ENCODE assay signal across 1 cellular context in the genomic region with DNA sequence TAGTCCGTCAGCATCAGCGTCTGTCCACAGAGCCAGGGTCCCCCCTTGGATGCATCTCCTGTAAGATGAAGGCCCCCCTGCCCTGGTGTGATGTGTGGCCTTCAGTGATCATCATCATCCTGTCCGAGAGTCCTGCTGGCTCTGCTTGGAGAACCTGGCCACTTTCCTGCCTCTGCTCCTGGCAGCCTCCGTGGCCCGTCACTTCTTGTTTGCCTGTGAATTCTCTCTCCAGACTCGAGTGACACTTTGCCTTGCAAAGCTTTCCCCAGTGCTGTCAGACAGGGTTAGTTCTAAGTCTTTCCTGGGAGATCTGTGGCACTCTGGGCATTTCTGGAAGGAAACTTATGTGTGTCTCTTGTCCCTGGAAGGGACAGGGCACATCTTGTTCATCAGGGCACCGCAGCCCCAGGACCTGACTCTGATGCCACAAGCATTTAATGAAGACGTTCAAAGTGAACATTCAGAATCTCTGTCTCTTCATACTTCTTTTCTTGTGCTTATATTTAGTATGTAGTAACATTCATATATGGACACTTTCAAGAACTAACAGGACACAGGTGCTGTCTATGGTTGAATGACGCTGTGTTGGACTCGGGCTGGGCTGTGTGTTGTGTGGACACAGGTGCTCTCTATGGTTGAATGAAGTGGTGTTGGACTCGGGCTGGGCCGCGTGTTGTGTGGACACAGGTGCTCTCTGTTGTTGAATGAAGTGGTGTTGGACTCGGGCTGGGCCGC.
TF ChIP-seq lines count a peak whose summit lies in the region.

No MANE protein-coding gene starts in this region.

TF ChIP-seq in IMR-90, 13 proteins besides CTCF, POLR2A, EP300 and RAD21:
- TF ChIP-seq MXI1 (IDR thresholded peaks at IDR 0.05; ENCODE audit: borderline replicate concordance, low read depth, low read length) (no peak), RCOR1 (IDR thresholded peaks at IDR 0.05; ENCODE audit: insufficient replicate concordance, low read length) (no peak)
